In genomic region chr20:31572042-31572700, GRCh38 we compare ENCODE assay signal across 8 cellular contexts. TPM values are rescaled to one million over a fixed set of nuclear protein-coding genes. Genes with fewer than 3 reads are reported as not detected.
DNase-seq lines count a peak whose midpoint lies in the region; ATAC-seq and TF ChIP-seq lines count a peak whose summit lies in the region.

No MANE protein-coding gene starts in this region.

- H3K4me3 ChIP-seq in cardiac muscle cell = peak overlapping the region; percentile 17
- H3K4me3 ChIP-seq in skin epidermis = peak overlapping the region; percentile 19 to 52 (median 46)

- H3K9me3 ChIP-seq in cardiac muscle cell (ENCODE audit: low read depth) = no peaks in the 10 kb centered on the region

- DNase-seq in DMS 273 treated with DMSO at 0.1 percent for 48 hours (lab: John Stamatoyannopoulos, UW) = peak; percentile 82
- DNase-seq in cardiac muscle cell (ENCODE audit: low read depth in 1 of 2, low spot score in 1 of 2) = no peak
- no peak for DNase-seq in germinal center (ENCODE audit: low spot score)
- no peak for DNase-seq in KBM-7
- no peak for DNase-seq in cortex of kidney (lab: John Stamatoyannopoulos, UW)

- H3K4me1 ChIP-seq in cardiac muscle cell (ENCODE audit: low read depth) = peaks cover 20% of the 10 kb centered on the region

- H3K27ac ChIP-seq in VCaP (peak overlapping the region; percentile 86), cardiac muscle cell (peak overlapping the region; percentile 96), skin epidermis (peak overlapping the region; percentile 77 to 97 (median 89))

- no peaks in the 10 kb centered on the region for H3K36me3 ChIP-seq in cardiac muscle cell

- in situ Hi-C loops in KBM-7 (cut with MboI; ENCODE audit: low pct_unique_long_range_greater_than_20kb, low sequenced_read_pairs) = no loop called here

- peak; percentile 1 for ATAC-seq in HG02852 (IDR thresholded peaks at IDR 0.05; ENCODE audit: unreplicated experiment)

- no peaks in the 10 kb centered on the region for H3K27me3 ChIP-seq in cardiac muscle cell

- no peak for TF ChIP-seq CTCF in VCaP (conservative IDR thresholded peaks at IDR 0.05)
- no peak for TF ChIP-seq CTCF in cardiac muscle cell (IDR thresholded peaks at IDR 0.05; ENCODE audit: low read depth, low read length)

RNA-seq across cellular contexts. Expression of gene ID1, which starts 32.9 kb away (rescaled TPM):
- total RNA-seq in cardiac muscle cell = 596 and 766 TPM in 2 replicates
- polyA plus RNA-seq in cardiac muscle cell = 152 and 223 TPM in 2 replicates

RNA-seq across cellular contexts. Expression of gene HM13, which starts 57.9 kb away (rescaled TPM):
- total RNA-seq in cardiac muscle cell = 49.8 and 62.6 TPM in 2 replicates
- 125 and 170 TPM in 2 replicates for polyA plus RNA-seq in cardiac muscle cell
